15 cellular contexts compared by ENCODE assay signal in genomic region chr1:105138445-105138821, GRCh38.
DNase-seq lines count a peak whose midpoint lies in the region; ATAC-seq and TF ChIP-seq lines count a peak whose summit lies in the region.
"Had no signal": no experiment of that assay in that cellular context is flagged by ENCODE, and none has a peak within 500 bp of the region (broad histone marks: within the 10 kb centered on the region; RNA-seq: fewer than 3 reads in every experiment).

No MANE protein-coding gene starts in this region.

- intact Hi-C loops in PC-3 (cut with micrococcal nuclease): loop anchor here (5.0 kb wide), 2 partner anchors 236 to 356 kb away; no protein-coding TSS in a partner anchor

- H2AFZ ChIP-seq in PC-3 (ENCODE audit: low read length): no peak overlapping the region
- H2AFZ ChIP-seq in hepatocyte: no peak overlapping the region

- H3K9me2 ChIP-seq in PC-3 (replicated peaks; ENCODE audit: low read length) (no peaks in the 10 kb centered on the region), hepatocyte (replicated peaks; ENCODE audit: insufficient read depth) (no peaks in the 10 kb centered on the region)

- H3K4me3 ChIP-seq in BE2C (ENCODE audit: low read depth, low read length): no peak overlapping the region
- H3K4me3 ChIP-seq in PC-3 (ENCODE audit: low read length): no peak overlapping the region
- H3K4me3 ChIP-seq in hepatocyte: no peak overlapping the region
- H3K4me3 ChIP-seq: BLaER1, gastrocnemius medialis had no signal

- H3K9me3 ChIP-seq in BE2C (no peaks in the 10 kb centered on the region), PC-3 (ENCODE audit: low read length) (no peaks in the 10 kb centered on the region), hepatocyte (ENCODE audit: low read depth) (no peaks in the 10 kb centered on the region)
- H3K9me3 ChIP-seq: gastrocnemius medialis had no signal

- H3K27me3 ChIP-seq in BE2C: no peaks in the 10 kb centered on the region
- H3K27me3 ChIP-seq in PC-3 (ENCODE audit: low read length): peaks cover 3% of the 10 kb centered on the region; the same call in 1 of the 2 replicates
- no peaks in the 10 kb centered on the region for H3K27me3 ChIP-seq in hepatocyte
- H3K27me3 ChIP-seq: BLaER1, gastrocnemius medialis had no signal

- H3K27ac ChIP-seq in PC-3 (ENCODE audit: low read length): no peak overlapping the region
- no peak overlapping the region for H3K27ac ChIP-seq in hepatocyte
- H3K27ac ChIP-seq: BLaER1, gastrocnemius medialis had no signal

- H3K36me3 ChIP-seq in BE2C (no peaks in the 10 kb centered on the region), PC-3 (ENCODE audit: low read depth, low read length) (no peaks in the 10 kb centered on the region), hepatocyte (replicated peaks; ENCODE audit: insufficient read depth, low read depth) (no peaks in the 10 kb centered on the region)
- H3K36me3 ChIP-seq: BLaER1, gastrocnemius medialis had no signal

- BruUV-seq in PC-3 (replicated peaks; lab: Mats Ljungman, UMichigan): no TSS peak

- H3K9ac ChIP-seq in PC-3 (ENCODE audit: low read length): no peak overlapping the region
- H3K9ac ChIP-seq: BLaER1 had no signal

- H3K79me2 ChIP-seq in PC-3 (ENCODE audit: low read length) (no peaks in the 10 kb centered on the region), hepatocyte (no peaks in the 10 kb centered on the region)

- no peaks in the 10 kb centered on the region for H3F3A ChIP-seq in PC-3 (ENCODE audit: low read length, unreplicated experiment)

- no peak for ATAC-seq in PC-3
- no peak for ATAC-seq in HG03439 (IDR thresholded peaks at IDR 0.05; ENCODE audit: unreplicated experiment)
- ATAC-seq in HG02852 (IDR thresholded peaks at IDR 0.05; ENCODE audit: unreplicated experiment): no peak
- ATAC-seq: activated T-helper 17 cell treated with anti-CD3 and anti-CD28 coated beads, Interleukin-2, amount 50 U/mL, for 72 hours; gastrocnemius medialis had no signal

- 90% methylated on average over 6 of the region's 6 CpGs for WGBS in hepatocyte (ENCODE audit: low lambda C conversion rate, missing lambda C conversion rate)

- CTCF ChIA-PET in PC-3 (lab: Charles Lee): no interaction called here

- no peak for TF ChIP-seq CTCF in BE2C (IDR thresholded peaks at IDR 0.05; ENCODE audit: low read depth, low read length)
- TF ChIP-seq CTCF in PC-3 (conservative IDR thresholded peaks at IDR 0.05; ENCODE audit: low read depth, low read length): no peak
- no peak for TF ChIP-seq CTCF in hepatocyte (IDR thresholded peaks at IDR 0.05; ENCODE audit: poor library complexity)

- POLR2A ChIA-PET in PC-3 (lab: Charles Lee; ENCODE audit: unreplicated experiment): no interaction called here

- H3K4me2 ChIP-seq in PC-3 (ENCODE audit: low read length) (no peak overlapping the region), hepatocyte (no peak overlapping the region)
- H3K4me2 ChIP-seq: BLaER1 had no signal

- peak; percentile 42 for DNase-seq in BE2C
- peak; percentile 28 for DNase-seq in HT-29 (ENCODE audit: low spot score)
- DNase-seq in PC-3: peak; percentile 12
- DNase-seq in hepatocyte (ENCODE audit: low spot score): peak; percentile 10
- DNase-seq in activated T-cell treated with anti-CD3 and anti-CD28 coated beads, Interleukin-2, amount 50 U/mL, for 48 hours: no peak
- no peak for DNase-seq in hippocampal formation (lab: John Stamatoyannopoulos, UW)
- DNase-seq: activated CD4-positive, alpha-beta T cell treated with anti-CD3 and anti-CD28 coated beads, Interleukin-2, amount 50 U/mL, for 4 hours; effector CD8-positive, alpha-beta T cell; gastrocnemius medialis; kidney; nephron progenitor cell had no signal

- no peaks in the 10 kb centered on the region for H4K20me1 ChIP-seq in PC-3 (ENCODE audit: low read length)
- no peaks in the 10 kb centered on the region for H4K20me1 ChIP-seq in hepatocyte (ENCODE audit: insufficient read depth, poor library complexity, severe bottlenecking)
- H4K20me1 ChIP-seq: BLaER1 had no signal

- H3K4me1 ChIP-seq in BE2C: peaks cover 3% of the 10 kb centered on the region
- H3K4me1 ChIP-seq in PC-3 (ENCODE audit: insufficient read depth, low read length): no peaks in the 10 kb centered on the region
- no peaks in the 10 kb centered on the region for H3K4me1 ChIP-seq in hepatocyte (ENCODE audit: insufficient read depth)
- H3K4me1 ChIP-seq: BLaER1, gastrocnemius medialis had no signal

Comparison
In these comparisons a context has a peak if more than half of its experiments do, and no peak if none do; other contexts are left out.
1. DNase-seq: peak in BE2C (single experiment), HT-29 (single experiment), PC-3 (single experiment) and hepatocyte (single experiment); none in activated T-cell treated with anti-CD3 and anti-CD28 coated beads, Interleukin-2, amount 50 U/mL, for 48 hours (0 of 2) and hippocampal formation (0 of 2).